1 cellular context compared by ENCODE assay signal in the genomic region with DNA sequence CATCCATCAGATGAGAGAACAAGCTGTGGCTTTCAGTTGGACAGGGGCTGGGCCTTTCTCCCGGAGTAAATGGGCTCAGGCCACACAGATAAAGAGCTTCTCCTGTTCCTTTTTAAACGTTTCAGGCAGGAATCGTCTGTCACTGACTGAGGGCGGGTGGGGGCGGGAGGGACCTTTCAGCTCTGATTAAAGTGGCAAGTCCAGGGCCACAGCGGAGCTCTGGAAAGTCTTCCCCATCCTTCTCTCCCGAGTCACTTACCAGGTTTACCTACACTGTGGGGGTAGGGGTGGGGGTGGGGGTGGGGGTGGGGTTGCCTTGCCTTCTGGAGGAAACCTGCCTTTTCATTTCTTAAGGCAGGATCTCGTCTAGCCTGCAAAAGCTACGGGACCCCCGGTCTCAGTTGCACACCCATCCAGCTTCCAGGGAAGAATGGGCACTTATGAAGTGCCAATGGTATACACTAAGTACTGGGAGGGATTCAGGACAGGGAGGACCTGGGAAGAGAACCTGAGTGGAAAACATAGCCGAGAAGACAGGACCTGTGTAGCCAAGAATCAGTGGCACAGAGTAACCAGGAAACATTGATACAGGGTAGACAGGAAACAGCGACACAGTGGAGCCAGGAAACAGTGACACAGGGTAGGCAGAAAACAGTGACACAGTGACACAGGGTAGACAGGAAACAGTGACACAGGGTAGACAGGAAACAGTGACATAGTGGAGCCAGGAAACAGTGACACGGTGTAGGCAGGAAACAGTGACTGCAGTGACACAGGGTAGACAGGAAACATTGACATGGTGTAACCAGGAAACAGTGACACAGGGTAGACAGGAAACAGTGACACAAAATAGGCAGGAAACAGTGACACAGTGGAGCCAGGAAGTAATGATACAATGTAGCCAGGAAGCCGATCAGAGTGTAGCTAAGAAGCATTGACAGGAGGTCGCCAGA.
TF ChIP-seq lines count a peak whose summit lies in the region.

No MANE protein-coding gene starts in this region.

TF ChIP-seq in WTC11, 78 proteins besides CTCF, POLR2A, EP300 and RAD21 (continued from another document):
- TF ChIP-seq, protein P1, sequence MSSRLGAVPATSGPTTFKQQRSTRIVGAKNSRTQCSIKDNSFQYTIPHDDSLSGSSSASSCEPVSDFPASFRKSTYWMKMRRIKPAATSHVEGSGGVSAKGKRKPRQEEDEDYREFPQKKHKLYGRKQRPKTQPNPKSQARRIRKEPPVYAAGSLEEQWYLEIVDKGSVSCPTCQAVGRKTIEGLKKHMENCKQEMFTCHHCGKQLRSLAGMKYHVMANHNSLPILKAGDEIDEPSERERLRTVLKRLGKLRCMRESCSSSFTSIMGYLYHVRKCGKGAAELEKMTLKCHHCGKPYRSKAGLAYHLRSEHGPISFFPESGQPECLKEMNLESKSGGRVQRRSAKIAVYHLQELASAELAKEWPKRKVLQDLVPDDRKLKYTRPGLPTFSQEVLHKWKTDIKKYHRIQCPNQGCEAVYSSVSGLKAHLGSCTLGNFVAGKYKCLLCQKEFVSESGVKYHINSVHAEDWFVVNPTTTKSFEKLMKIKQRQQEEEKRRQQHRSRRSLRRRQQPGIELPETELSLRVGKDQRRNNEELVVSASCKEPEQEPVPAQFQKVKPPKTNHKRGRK (CRISPR knock-in tag; IDR thresholded peaks at IDR 0.05; ENCODE audit: borderline replicate concordance), result no peak
- TF ChIP-seq NFE2L1 (CRISPR knock-in tag; IDR thresholded peaks at IDR 0.05) (no peak), SOX15 (CRISPR knock-in tag; IDR thresholded peaks at IDR 0.05) (no peak), CREM (CRISPR knock-in tag; IDR thresholded peaks at IDR 0.05) (no peak)
